8 cellular contexts compared by ENCODE assay signal in genomic region chr10:73096452-73097304, GRCh38. TPM values are rescaled to one million over a fixed set of nuclear protein-coding genes. Genes with fewer than 3 reads are reported as not detected.
DNase-seq lines count a peak whose midpoint lies in the region; ATAC-seq lines count a peak whose summit lies in the region.

P4HA1 (minus strand) TSS chr10:73096866; CDS start chr10:73074883, 21,983 bp downstream.

- peak within 1 kb of the TSS; percentile 78 to 98 (median 87) for H3K4me3 ChIP-seq in BLaER1 treated with 17β-estradiol and CSF1 and Interleukin-3, amounts not matched to agents 10 nM and 100 nM

- peak within 1 kb of the TSS; percentile 85 to 96 (median 92) for H3K9ac ChIP-seq in BLaER1 treated with 17β-estradiol and CSF1 and Interleukin-3, amounts not matched to agents 10 nM and 100 nM

- peaks cover 0 to 34% (median 21%) of the 10 kb centered on the region in 11 experiments; a peak in 15 of 22 replicates for H4K20me1 ChIP-seq in BLaER1 treated with 17β-estradiol and CSF1 and Interleukin-3, amounts not matched to agents 10 nM and 100 nM

- H3K27me3 ChIP-seq in BLaER1 treated with 17β-estradiol and CSF1 and Interleukin-3, amounts not matched to agents 10 nM and 100 nM = no peaks in the 10 kb centered on the region

- peak; percentile 81 for ATAC-seq in HG03460 (IDR thresholded peaks at IDR 0.05; ENCODE audit: unreplicated experiment)
- peak; percentile 92 for ATAC-seq in left colon

- H3K9me3 ChIP-seq in BLaER1 treated with 17β-estradiol and CSF1 and Interleukin-3, amounts not matched to agents 10 nM and 100 nM (replicated peaks in 1 of 11) = no peaks in the 10 kb centered on the region

- peaks cover 0 to 33% (median 21%) of the 10 kb centered on the region in 11 experiments; a peak in 18 of 22 replicates for H3K36me3 ChIP-seq in BLaER1 treated with 17β-estradiol and CSF1 and Interleukin-3, amounts not matched to agents 10 nM and 100 nM

- intact Hi-C loops in left colon (cut with DNase I, micrococcal nuclease) = no loop called here

- H3K4me1 ChIP-seq in BLaER1 treated with 17β-estradiol and CSF1 and Interleukin-3, amounts not matched to agents 10 nM and 100 nM = peaks cover 18 to 56% (median 34%) of the 10 kb centered on the region in 10 experiments

- H3K4me2 ChIP-seq in BLaER1 treated with 17β-estradiol and CSF1 and Interleukin-3, amounts not matched to agents 10 nM and 100 nM = peak within 1 kb of the TSS; percentile 80 to 99 (median 89)

- DNase-seq in GM19240 (ENCODE audit: insufficient read length, low spot score) (peak; percentile 87), NCI-H524 treated with DMSO at 0.1 percent for 48 hours (lab: John Stamatoyannopoulos, UW) (peak; percentile 46), left colon (peak; percentile 98)
- DNase-seq in activated CD4-positive, alpha-beta T cell treated with anti-CD3 and anti-CD28 coated beads for 4 hours = peak; percentile 97 to 99
- peak; percentile 99 for DNase-seq in stimulated activated CD4-positive, alpha-beta T cell treated with anti-CD3 and anti-CD28 coated beads, Interleukin-1b, Interleukin-23, amount 100 ng/mL, for 48 hours

- H3K27ac ChIP-seq in BLaER1 treated with 17β-estradiol and CSF1 and Interleukin-3, amounts not matched to agents 10 nM and 100 nM = peak within 1 kb of the TSS; percentile 84 to 94 (median 88)
- H3K27ac ChIP-seq in cingulate gyrus (ENCODE audit: low read depth, low read length) = peak within 1 kb of the TSS; percentile 99

RNA-seq across cellular contexts. Expression of gene P4HA1, which starts in this region (rescaled TPM):
- 10 to 100 TPM; 14.1 to 33.3 TPM for total RNA-seq in left colon

Comparison
In these comparisons a context has a peak if more than half of its experiments do, and no peak if none do; other contexts are left out.
1. Peak in every context shown above with its lines: DNase-seq, ATAC-seq, H3K4me3 ChIP-seq and H3K27ac ChIP-seq.
2. DNase-seq: peak in every context shown above with its lines; median percentile 99 in stimulated activated CD4-positive, alpha-beta T cell treated with anti-CD3 and anti-CD28 coated beads, Interleukin-1b, Interleukin-23, amount 100 ng/mL, for 48 hours; 98 in activated CD4-positive, alpha-beta T cell treated with anti-CD3 and anti-CD28 coated beads for 4 hours; 98 in left colon; 87 in GM19240; 46 in NCI-H524 treated with DMSO at 0.1 percent for 48 hours.